8 cellular contexts compared by ENCODE assay signal in the genomic region with DNA sequence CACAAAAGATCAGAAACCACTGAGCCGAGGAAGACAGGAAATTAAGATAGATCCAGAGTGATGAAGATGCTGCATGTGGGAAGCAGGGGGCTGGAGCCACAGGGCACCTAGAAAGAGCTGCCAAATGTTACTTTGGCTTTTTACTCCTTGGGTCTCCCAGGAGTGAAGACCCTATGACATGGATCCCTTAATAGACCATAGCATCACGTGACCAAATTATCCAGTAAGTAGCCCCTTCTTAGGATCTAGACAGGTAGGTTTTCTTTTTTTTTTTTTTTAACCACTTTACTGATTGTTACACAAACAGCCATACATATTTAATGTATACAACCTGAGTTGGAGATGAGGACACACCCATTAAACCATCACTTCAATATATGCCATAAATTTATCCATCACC.
"Had no signal": no experiment of that assay in that cellular context is flagged by ENCODE, and none has a peak within 500 bp of the region (broad histone marks: within the 10 kb centered on the region; RNA-seq: fewer than 3 reads in every experiment).

No MANE protein-coding gene starts in this region.

- ATAC-seq: GM12878 had no signal

- H3K4me3 ChIP-seq: GM12878 had no signal

- DNase-seq: GDM1, GF-D8 had no signal

- FAIRE-seq: G401.6, GM12878, GM12891, GM12892, GM18507, GM19239 had no signal
